8 cellular contexts compared by ENCODE assay signal in genomic region chr6:151675746-151676459, GRCh38.
A peak's percentile ranks its signal among the peaks of the same experiment; 100 is the strongest.
DNase-seq lines count a peak whose midpoint lies in the region; ATAC-seq, FAIRE-seq and TF ChIP-seq lines count a peak whose summit lies in the region.

No MANE protein-coding gene starts in this region.

- no peaks in the 10 kb centered on the region for H3K36me3 ChIP-seq in GM06990 (ENCODE audit: control insufficient read depth, insufficient read depth, low read length)
- no peaks in the 10 kb centered on the region for H3K36me3 ChIP-seq in ascending aorta
- no peaks in the 10 kb centered on the region for H3K36me3 ChIP-seq in keratinocyte (ENCODE audit: control insufficient read depth in 2 of 2, extremely low read depth in 1 of 2, insufficient read depth in 2 of 2, low read length in 2 of 2)

- H3K27me3 ChIP-seq in GM06990 (replicated peaks; ENCODE audit: control insufficient read depth, insufficient read depth, low read length) (no peaks in the 10 kb centered on the region; the same call in 1 of the 2 replicates), ascending aorta (peaks cover 3% of the 10 kb centered on the region), keratinocyte (ENCODE audit: control insufficient read depth, extremely low read depth, insufficient read depth, low read length) (no peaks in the 10 kb centered on the region)

- no peak for FAIRE-seq in keratinocyte (lab: Jason Lieb, UNC)
- FAIRE-seq in RCC 7860 (lab: Jason Lieb, UNC): no peak

- H3K27ac ChIP-seq in ascending aorta: no peak overlapping the region
- no peak overlapping the region for H3K27ac ChIP-seq in keratinocyte (ENCODE audit: control insufficient read depth, insufficient read depth, low read length)

- H2AFZ ChIP-seq in keratinocyte (ENCODE audit: control insufficient read depth, low read length): no peak overlapping the region

- H3K9me3 ChIP-seq in ascending aorta (no peaks in the 10 kb centered on the region), keratinocyte (ENCODE audit: control insufficient read depth, low read depth, low read length) (no peaks in the 10 kb centered on the region)

- H3K4me3 ChIP-seq in GM06990 (replicated peaks; ENCODE audit: low read depth, low read length) (no peak overlapping the region), ascending aorta (no peak overlapping the region), keratinocyte (ENCODE audit: control insufficient read depth in 2 of 3, extremely low read depth in 1 of 3, insufficient read depth in 2 of 3, low read depth in 1 of 3, low read length in 3 of 3) (no peak overlapping the region)

- peak; percentile 97 for ATAC-seq in GM21526 (IDR thresholded peaks at IDR 0.05; ENCODE audit: low FRiP score, unreplicated experiment)

- H4K20me1 ChIP-seq in keratinocyte (ENCODE audit: control insufficient read depth, extremely low read depth, insufficient read depth, low read length): no peaks in the 10 kb centered on the region

- DNase-seq in GM06990 (ENCODE audit: extremely low read depth, insufficient read length) (peak; percentile 51), HT-29 (ENCODE audit: low spot score) (peak; percentile 78), SKM-1 treated with dmso at 0.1 percent for 144 hours (lab: John Stamatoyannopoulos, UW; ENCODE audit: unreplicated experiment) (peak; percentile 19), ascending aorta (ENCODE audit: low spot score in 2 of 2) (no peak), keratinocyte (ENCODE audit: low read depth, low spot score) (no peak), RCC 7860 (ENCODE audit: low spot score) (no peak)
- peak in 2 of 3 experiments; percentile 29 to 35 for DNase-seq in stimulated activated CD4-positive, alpha-beta T cell treated with anti-CD3 and anti-CD28 coated beads, TNF-alpha, amount 100 ng/mL, for 4 hours (ENCODE audit: low read depth in 3 of 3)

- H3K79me2 ChIP-seq in keratinocyte (ENCODE audit: control insufficient read depth, insufficient read depth, low read length): no peaks in the 10 kb centered on the region

- dilution Hi-C loops in keratinocyte (cut with MboI; ENCODE audit: extremely low pct_ligation_motif_present, low sequenced_read_pairs): no loop called here

- H3K4me1 ChIP-seq in ascending aorta: no peaks in the 10 kb centered on the region
- no peaks in the 10 kb centered on the region for H3K4me1 ChIP-seq in keratinocyte (ENCODE audit: control insufficient read depth, extremely low read depth, insufficient read depth, low read length)

- H3K9me1 ChIP-seq in keratinocyte (ENCODE audit: control insufficient read depth, extremely low read depth, insufficient read depth, low read length): no peaks in the 10 kb centered on the region

- no peak overlapping the region for H3K4me2 ChIP-seq in keratinocyte (ENCODE audit: control insufficient read depth, extremely low read depth, insufficient read depth, low read depth, low read length)

- H3K9ac ChIP-seq in keratinocyte (ENCODE audit: control insufficient read depth, extremely low read depth, insufficient read depth, low read length): no peak overlapping the region

- intact Hi-C loops in ascending aorta (cut with DNase I): loop anchor here (10.0 kb wide), 1 partner anchor 589 kb away; no protein-coding TSS in a partner anchor

- TF ChIP-seq CTCF in GM06990 (IDR thresholded peaks at IDR 0.05; ENCODE audit: insufficient read depth, low read length, poor library complexity, severe bottlenecking) (peak; percentile 99), ascending aorta (IDR thresholded peaks at IDR 0.05) (peak; percentile 60 to 77 (median 75)), keratinocyte (optimal IDR thresholded peaks at IDR 0.05 in 1 of 3, IDR thresholded peaks at IDR 0.05 in 1 of 3, conservative IDR thresholded peaks at IDR 0.05 in 1 of 3; ENCODE audit: extremely low read depth in 1 of 3, insufficient read depth in 2 of 3, low read length in 3 of 3) (peak; percentile 95 to 99 (median 97))

Comparison
In these comparisons a context has a peak if more than half of its experiments do, and no peak if none do; other contexts are left out.
1. DNase-seq: peak in GM06990 (single experiment), HT-29 (single experiment), SKM-1 treated with dmso at 0.1 percent for 144 hours (single experiment) and stimulated activated CD4-positive, alpha-beta T cell treated with anti-CD3 and anti-CD28 coated beads, TNF-alpha, amount 100 ng/mL, for 4 hours (2 of 3); none in ascending aorta (0 of 2), keratinocyte (single experiment) and RCC 7860 (single experiment).
2. Peak in every context shown above with its lines, with median percentiles within 50 percentile points of each other: CTCF ChIP-seq.